ENCODE assay signal across 24 cellular contexts in the genomic region with DNA sequence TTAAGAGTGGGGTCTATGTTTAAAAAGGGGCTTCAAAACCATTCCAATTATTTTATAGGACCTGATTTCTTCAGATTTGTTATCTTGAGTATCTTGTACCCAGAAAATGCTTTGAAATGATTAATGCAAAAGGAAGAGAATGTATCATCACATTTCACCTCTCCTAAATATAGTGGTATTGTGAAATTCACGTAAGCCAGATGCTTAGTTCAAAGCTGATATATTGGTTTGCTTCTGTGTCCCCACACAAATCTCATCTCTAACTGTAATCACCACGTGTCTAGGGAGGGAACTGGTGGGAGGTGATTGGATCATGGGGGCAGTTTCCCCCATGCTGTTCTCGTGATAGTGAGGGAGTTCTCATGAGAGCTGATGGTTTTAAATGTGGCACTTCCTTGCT.
"Had no signal": no experiment of that assay in that cellular context is flagged by ENCODE, and none has a peak within 500 bp of the region (broad histone marks: within the 10 kb centered on the region; RNA-seq: fewer than 3 reads in every experiment).

No MANE protein-coding gene starts in this region.

- H3K4me3 ChIP-seq: body of pancreas, gastroesophageal sphincter, heart right ventricle, lung, tibial nerve, uterus had no signal

- H3K27ac Mint-ChIP-seq: activated CD4-positive, alpha-beta T cell treated with anti-CD3 and anti-CD28 coated beads, Interleukin-2, amount 10 ng/mL, durations not matched to agents 7 days and 5 days; activated T-helper 2 cell treated with anti-CD3 and anti-CD28 coated beads, Interferon-gamma antibody, Interleukin-2, Interleukin-4, amounts not matched to agents 10 μg/mL and 5 μg/mL and 100 μg/mL, durations not matched to agents 14 hours and 24 hours and 36 hours had no signal

- H3K9me3 Mint-ChIP-seq: activated CD4-positive, alpha-beta T cell treated with anti-CD3 and anti-CD28 coated beads, Interleukin-2, amount 10 ng/mL, durations not matched to agents 7 days and 5 days; activated naive CD4-positive, alpha-beta T cell treated with anti-CD3 and anti-CD28 coated beads, Interleukin-2, amount 10 ng/mL, durations not matched to agents 7 days and 5 days; activated T-helper 2 cell treated with anti-CD3 and anti-CD28 coated beads, Interferon-gamma antibody, Interleukin-2, Interleukin-4, amounts not matched to agents 10 μg/mL and 5 μg/mL and 100 μg/mL, durations not matched to agents 14 hours and 24 hours and 36 hours; central memory CD8-positive, alpha-beta T cell had no signal

- H3K9me3 ChIP-seq: body of pancreas, gastroesophageal sphincter, heart right ventricle, tibial nerve, uterus had no signal

- H3K4me3 Mint-ChIP-seq: activated CD4-positive, alpha-beta T cell treated with anti-CD3 and anti-CD28 coated beads, Interleukin-2, amount 10 ng/mL, durations not matched to agents 7 days and 5 days; activated naive CD4-positive, alpha-beta T cell treated with anti-CD3 and anti-CD28 coated beads, Interleukin-2, amount 10 ng/mL, durations not matched to agents 7 days and 5 days; central memory CD8-positive, alpha-beta T cell; naive B cell had no signal

- H3K27me3 Mint-ChIP-seq: activated CD4-positive, alpha-beta T cell treated with anti-CD3 and anti-CD28 coated beads, Interleukin-2, amount 10 ng/mL, durations not matched to agents 7 days and 5 days; activated naive CD4-positive, alpha-beta T cell treated with anti-CD3 and anti-CD28 coated beads, Interleukin-2, amount 10 ng/mL, durations not matched to agents 7 days and 5 days; central memory CD8-positive, alpha-beta T cell; naive B cell had no signal

- ATAC-seq: body of pancreas, gastroesophageal sphincter, heart right ventricle, left colon had no signal

- H3K9ac ChIP-seq: parathyroid adenoma had no signal

- H2AFZ ChIP-seq: parathyroid adenoma had no signal

- H3K27me3 ChIP-seq: body of pancreas, gastroesophageal sphincter, heart right ventricle, tibial nerve, uterus had no signal

- FAIRE-seq: islet of Langerhans had no signal

- H3K36me3 ChIP-seq: uterus had no signal

- H3K27ac ChIP-seq: body of pancreas, gastroesophageal sphincter, heart right ventricle, parathyroid adenoma, tibial nerve, uterus had no signal

- H3K4me1 ChIP-seq: gastroesophageal sphincter, parathyroid adenoma, uterus had no signal

- DNase-seq: activated CD4-positive, alpha-beta T cell treated with anti-CD3 and anti-CD28 coated beads, Interleukin-2, amount 10 ng/mL, durations not matched to agents 7 days and 5 days; activated CD8-positive, alpha-beta memory T cell treated with anti-CD3 and anti-CD28 coated beads for 24 hours; activated naive CD4-positive, alpha-beta T cell treated with anti-CD3 and anti-CD28 coated beads, Interleukin-2, amount 10 ng/mL, durations not matched to agents 7 days and 5 days; amygdala; body of pancreas; cortex of kidney; effector memory CD4-positive, alpha-beta T cell; heart right ventricle; left colon; midbrain; naive B cell; retina; stimulated activated CD4-positive, alpha-beta T cell treated with anti-CD3 and anti-CD28 coated beads, Interleukin-15, amount 100 ng/mL, for 24 hours; stimulated activated CD4-positive, alpha-beta T cell treated with anti-CD3 and anti-CD28 coated beads, Interleukin-4, amount 100 ng/mL, for 1 hour; stimulated activated naive CD4-positive, alpha-beta T cell; T-helper 9 cell; uterus had no signal
